In genomic region chr1:241519308-241520079, GRCh38 we compare ENCODE assay signal across 7 cellular contexts.
DNase-seq lines count a peak whose midpoint lies in the region; ATAC-seq lines count a peak whose summit lies in the region.

TSS of gene FH (minus strand) at chr1:241519755. CDS start at chr1:241519722, 33 bp downstream.

- peak; percentile 100 for DNase-seq in NCI-H2081 (lab: John Stamatoyannopoulos, UW)
- peak; percentile 90 for DNase-seq in T1000 (lab: John Stamatoyannopoulos, UW)
- peak; percentile 98 for DNase-seq in astrocyte of the hippocampus (ENCODE audit: low read depth, low spot score)
- DNase-seq in hippocampal formation (lab: John Stamatoyannopoulos, UW), result peak; percentile 95 to 99
- peak; percentile 99 for DNase-seq in retina

- ATAC-seq in GM18508 (IDR thresholded peaks at IDR 0.05; ENCODE audit: insufficient read depth, unreplicated experiment) (peak; percentile 98), HG03025 (IDR thresholded peaks at IDR 0.05; ENCODE audit: low FRiP score, unreplicated experiment) (peak; percentile 97)

Comparison
In these comparisons a context has a peak if more than half of its experiments do, and no peak if none do; other contexts are left out.
1. Peak in every context shown above with its lines: DNase-seq and ATAC-seq.